Comparison of ENCODE assay signal across 22 cellular contexts in genomic region chr18:62537042-62537894, GRCh38.
"Had no signal": no experiment of that assay in that cellular context is flagged by ENCODE, and none has a peak within 500 bp of the region (broad histone marks: within the 10 kb centered on the region; RNA-seq: fewer than 3 reads in every experiment).

No MANE protein-coding gene starts in this region.

- H3K9me3 ChIP-seq: adrenal gland, breast epithelium, colonic mucosa, left lung, sigmoid colon, transverse colon, uterus had no signal

- H3K4me3 ChIP-seq: adrenal gland, breast epithelium, colonic mucosa, left lung, sigmoid colon, smooth muscle cell, transverse colon, uterus had no signal

- H3K27ac ChIP-seq: adrenal gland, breast epithelium, colonic mucosa, left lung, sigmoid colon, transverse colon, uterus had no signal

- DNase-seq: activated CD4-positive, alpha-beta T cell treated with anti-CD3 and anti-CD28 coated beads, Interleukin-2, amount 50 U/mL, for 4 hours; activated CD8-positive, alpha-beta memory T cell treated with anti-CD3 and anti-CD28 coated beads for 24 hours; activated CD8-positive, alpha-beta memory T cell treated with anti-CD3 and anti-CD28 coated beads, Interleukin-2, amount 50 U/mL, for 4 hours; activated naive CD4-positive, alpha-beta T cell; activated T-cell treated with anti-CD3 and anti-CD28 coated beads, Interleukin-2, amount 50 U/mL, for 24 hours; adrenal gland; colonic mucosa; endodermal cell; kidney; left lung; midbrain; natural killer cell; sigmoid colon; stimulated activated CD4-positive, alpha-beta T cell treated with anti-CD3 and anti-CD28 coated beads, Interleukin-15, amount 100 ng/mL, for 24 hours; stimulated activated naive B cell treated with anti-CD40 and anti-IgM and Interleukin-4, amounts not matched to agents 10 μg/mL and 1 μg/mL and 100 μg/mL, for 72 hours; transverse colon; uterus had no signal

- ATAC-seq: activated CD4-positive, CD25-positive, alpha-beta regulatory T cell treated with anti-CD3 and anti-CD28 coated beads, Interleukin-2, amount 50 U/mL, for 24 hours; natural killer cell; stimulated activated naive B cell treated with anti-CD40 and anti-IgM and Interleukin-4, amounts not matched to agents 10 μg/mL and 1 μg/mL and 100 μg/mL, for 72 hours had no signal

- H3K27me3 ChIP-seq: adrenal gland, breast epithelium, colonic mucosa, left lung, sigmoid colon, transverse colon, uterus had no signal

- H3K4me1 Mint-ChIP-seq: endodermal cell had no signal

- H3K36me3 ChIP-seq: adrenal gland, breast epithelium, colonic mucosa, uterus had no signal

- H3K27me3 Mint-ChIP-seq: activated naive CD8-positive, alpha-beta T cell; activated T-cell treated with anti-CD3 and anti-CD28 coated beads, Interleukin-2, amount 50 U/mL, for 24 hours; stimulated activated naive B cell treated with anti-CD40 and anti-IgM and Interleukin-4, amounts not matched to agents 10 μg/mL and 1 μg/mL and 100 μg/mL, for 72 hours had no signal

- H3K4me2 ChIP-seq: smooth muscle cell had no signal

- H3K9me3 Mint-ChIP-seq: activated T-cell treated with anti-CD3 and anti-CD28 coated beads, Interleukin-2, amount 50 U/mL, for 24 hours; activated T-helper 2 cell treated with anti-CD3 and anti-CD28 coated beads, Interferon-gamma antibody, Interleukin-2, Interleukin-4, amounts not matched to agents 10 μg/mL and 5 μg/mL and 100 μg/mL, durations not matched to agents 14 hours and 24 hours and 36 hours; endodermal cell; natural killer cell had no signal

- H3K27ac Mint-ChIP-seq: activated naive CD8-positive, alpha-beta T cell; activated T-cell treated with anti-CD3 and anti-CD28 coated beads, Interleukin-2, amount 50 U/mL, for 24 hours; activated T-helper 2 cell treated with anti-CD3 and anti-CD28 coated beads, Interferon-gamma antibody, Interleukin-2, Interleukin-4, amounts not matched to agents 10 μg/mL and 5 μg/mL and 100 μg/mL, durations not matched to agents 14 hours and 24 hours and 36 hours; endodermal cell; natural killer cell had no signal

- H3K4me1 ChIP-seq: breast epithelium, colonic mucosa, uterus had no signal

- H3K4me3 Mint-ChIP-seq: activated naive CD8-positive, alpha-beta T cell; activated T-cell treated with anti-CD3 and anti-CD28 coated beads, Interleukin-2, amount 50 U/mL, for 24 hours; endodermal cell; natural killer cell; stimulated activated naive B cell treated with anti-CD40 and anti-IgM and Interleukin-4, amounts not matched to agents 10 μg/mL and 1 μg/mL and 100 μg/mL, for 72 hours had no signal
